13 cellular contexts compared by ENCODE assay signal in genomic region chr17:39237586-39237985, GRCh38. TPM values are rescaled to one million over a fixed set of nuclear protein-coding genes. Genes with fewer than 3 reads are reported as not detected.
"Had no signal": no experiment of that assay in that cellular context is flagged by ENCODE, and none has a peak within 500 bp of the region (broad histone marks: within the 10 kb centered on the region; RNA-seq: fewer than 3 reads in every experiment).

No MANE protein-coding gene starts in this region.

- H3K27me3 ChIP-seq: ascending aorta, ovary had no signal

- DNase-seq: activated CD4-positive, alpha-beta T cell treated with anti-CD3 and anti-CD28 coated beads, Interleukin-2, amount 10 ng/mL, durations not matched to agents 24 days and 14 days; activated T-cell treated with anti-CD3 and anti-CD28 coated beads, Interleukin-2, amount 50 U/mL, for 72 hours; mesenchymal stem cell; ovary; stimulated activated CD4-positive, alpha-beta T cell treated with anti-CD3 and anti-CD28 coated beads, Interleukin-4, amount 100 ng/mL, for 1 hour; stimulated activated CD8-positive, alpha-beta memory T cell treated with anti-CD3 and anti-CD28 coated beads, Interleukin-4, amount 100 ng/mL, for 48 hours; stomach; T-helper 1 cell had no signal

- H3K27ac Mint-ChIP-seq: activated CD4-positive, alpha-beta T cell treated with anti-CD3 and anti-CD28 coated beads, Interleukin-2, amount 10 ng/mL, durations not matched to agents 24 days and 14 days had no signal

- H3K4me3 ChIP-seq: heart left ventricle, ovary, stomach had no signal

- H3K9me3 ChIP-seq: ascending aorta, heart left ventricle, ovary, stomach, thoracic aorta had no signal

- H3K36me3 ChIP-seq: ascending aorta, heart left ventricle, ovary, stomach, thoracic aorta had no signal

- H3K27ac ChIP-seq: ascending aorta, ovary, stomach, thoracic aorta had no signal

- H3K4me3 Mint-ChIP-seq: activated CD4-positive, alpha-beta T cell treated with anti-CD3 and anti-CD28 coated beads, Interleukin-2, amount 10 ng/mL, durations not matched to agents 24 days and 14 days had no signal

- H3K9me3 Mint-ChIP-seq: activated CD4-positive, alpha-beta T cell treated with anti-CD3 and anti-CD28 coated beads, Interleukin-2, amount 10 ng/mL, durations not matched to agents 24 days and 14 days; activated T-cell treated with anti-CD3 and anti-CD28 coated beads, Interleukin-2, amount 50 U/mL, for 72 hours had no signal

- H3K27me3 Mint-ChIP-seq: activated CD4-positive, alpha-beta T cell treated with anti-CD3 and anti-CD28 coated beads, Interleukin-2, amount 10 ng/mL, durations not matched to agents 24 days and 14 days had no signal

RNA-seq across cellular contexts. Expression of gene STAC2, which starts 11.8 kb away (rescaled TPM):
- total RNA-seq: activated CD4-positive, alpha-beta T cell treated with anti-CD3 and anti-CD28 coated beads, Interleukin-2, amount 10 ng/mL, durations not matched to agents 24 days and 14 days; left lobe of liver had no signal
- polyA plus RNA-seq: neural cell had no signal
